Comparison of ENCODE assay signal across 1 cellular context in genomic region chr16:70298988-70299938, GRCh38.
TF ChIP-seq lines count a peak whose summit lies in the region.

Gene DDX19B (plus strand): TSS chr16:70299186. CDS start chr16:70299298, 112 bp downstream.

TF ChIP-seq in WTC11, 78 proteins besides CTCF, POLR2A, EP300 and RAD21 (continued from another document and continues in another):
- TF ChIP-seq ZNF423 (CRISPR knock-in tag; IDR thresholded peaks at IDR 0.05) (no peak), PREB (CRISPR knock-in tag; IDR thresholded peaks at IDR 0.05; ENCODE audit: borderline replicate concordance) (no peak; the same call in 1 of the 2 replicates), ZNF281 (CRISPR knock-in tag; IDR thresholded peaks at IDR 0.05) (no peak), ZNF425 (CRISPR knock-in tag; conservative IDR thresholded peaks at IDR 0.05) (no peak), ZBTB21 (CRISPR knock-in tag; IDR thresholded peaks at IDR 0.05; ENCODE audit: borderline replicate concordance) (0 out of 2 replicates have a peak, but pooled peaks have one; percentile 39), ERG (CRISPR knock-in tag; IDR thresholded peaks at IDR 0.05) (no peak), MAX (CRISPR knock-in tag; IDR thresholded peaks at IDR 0.05) (peak; percentile 88), TEAD4 (CRISPR knock-in tag; IDR thresholded peaks at IDR 0.05) (no peak), ZNF219 (CRISPR knock-in tag; IDR thresholded peaks at IDR 0.05; ENCODE audit: borderline replicate concordance) (0 out of 2 replicates have a peak, but pooled peaks have one; percentile 16), GTF2I (CRISPR knock-in tag; conservative IDR thresholded peaks at IDR 0.05) (no peak), USF1 (CRISPR knock-in tag; IDR thresholded peaks at IDR 0.05) (0 out of 2 replicates have a peak, but pooled peaks have one; percentile 23), NR3C1 (CRISPR knock-in tag; conservative IDR thresholded peaks at IDR 0.05; ENCODE audit: low read depth) (no peak), ELF4 (CRISPR knock-in tag; IDR thresholded peaks at IDR 0.05; ENCODE audit: low read depth) (no peak), RELA (CRISPR knock-in tag; IDR thresholded peaks at IDR 0.05; ENCODE audit: borderline replicate concordance) (no peak), ZNF512 (CRISPR knock-in tag; IDR thresholded peaks at IDR 0.05; ENCODE audit: borderline replicate concordance) (no peak), SOX15 (CRISPR knock-in tag; IDR thresholded peaks at IDR 0.05) (no peak), KAT7 (CRISPR knock-in tag; IDR thresholded peaks at IDR 0.05; ENCODE audit: borderline replicate concordance) (peak; percentile 92; the same call in 1 of the 2 replicates), ATF1 (CRISPR knock-in tag; IDR thresholded peaks at IDR 0.05) (0 out of 2 replicates have a peak, but pooled peaks have one; percentile 22), ZNF317 (CRISPR knock-in tag; IDR thresholded peaks at IDR 0.05; ENCODE audit: borderline replicate concordance, low read depth) (no peak), SP1 (CRISPR knock-in tag; conservative IDR thresholded peaks at IDR 0.05) (no peak; the same call in 1 of the 2 replicates), OVOL2 (CRISPR knock-in tag; IDR thresholded peaks at IDR 0.05; ENCODE audit: borderline replicate concordance) (no peak), TCF7 (CRISPR knock-in tag; IDR thresholded peaks at IDR 0.05; ENCODE audit: low read depth) (no peak), ATF3 (CRISPR knock-in tag; conservative IDR thresholded peaks at IDR 0.05) (no peak), TEAD1 (CRISPR knock-in tag; IDR thresholded peaks at IDR 0.05) (peak; percentile 47; the same call in 1 of the 2 replicates), CBFB (CRISPR knock-in tag; IDR thresholded peaks at IDR 0.05; ENCODE audit: low read depth) (no peak), NFATC4 (CRISPR knock-in tag; IDR thresholded peaks at IDR 0.05) (no peak), GABPB1 (CRISPR knock-in tag; IDR thresholded peaks at IDR 0.05) (peak; percentile 94), PRDM15 (CRISPR knock-in tag; IDR thresholded peaks at IDR 0.05) (peak; percentile 21; the same call in 1 of the 2 replicates), ZSCAN18 (CRISPR knock-in tag; IDR thresholded peaks at IDR 0.05) (no peak), NR2C2 (CRISPR knock-in tag; IDR thresholded peaks at IDR 0.05) (no peak), EMX1 (CRISPR knock-in tag; IDR thresholded peaks at IDR 0.05) (no peak), ESRRA (CRISPR knock-in tag; IDR thresholded peaks at IDR 0.05; ENCODE audit: borderline replicate concordance) (no peak), CDX4 (CRISPR knock-in tag; IDR thresholded peaks at IDR 0.05; ENCODE audit: borderline replicate concordance) (no peak), TP53 (CRISPR knock-in tag; IDR thresholded peaks at IDR 0.05) (no peak; the same call in 1 of the 2 replicates), ZNF532 (CRISPR knock-in tag; IDR thresholded peaks at IDR 0.05; ENCODE audit: borderline replicate concordance) (no peak)
